26 cellular contexts compared by ENCODE assay signal in the genomic region with DNA sequence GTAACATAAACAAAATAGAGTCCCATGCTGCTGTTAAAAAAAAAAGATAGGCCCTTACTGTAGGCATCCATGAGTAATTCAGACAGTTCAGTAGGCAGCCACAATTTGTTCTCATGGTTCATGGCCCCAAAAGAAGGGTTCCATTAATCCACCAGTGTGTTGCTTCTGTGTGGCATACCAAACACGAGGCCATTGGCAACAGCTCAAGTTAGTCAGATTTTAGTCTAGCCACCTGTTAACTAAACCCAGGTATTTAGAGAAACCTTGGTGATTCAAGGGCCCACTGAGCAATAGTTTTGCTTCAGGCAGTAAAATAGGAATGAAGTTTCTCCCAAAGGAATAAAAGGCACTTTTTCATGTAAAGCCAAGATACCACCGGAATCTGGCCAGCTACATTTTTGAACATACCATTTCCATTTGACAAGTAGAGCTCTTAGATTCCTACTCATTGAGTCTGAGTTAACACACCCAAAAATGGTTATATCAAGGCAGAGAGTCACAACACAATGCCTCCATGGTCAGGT.
"Had no signal": no experiment of that assay in that cellular context is flagged by ENCODE, and none has a peak within 500 bp of the region (broad histone marks: within the 10 kb centered on the region; RNA-seq: fewer than 3 reads in every experiment).

No MANE protein-coding gene starts in this region.

- DNase-seq: activated CD4-positive, alpha-beta T cell treated with anti-CD3 and anti-CD28 coated beads for 36 hours; activated CD4-positive, alpha-beta T cell treated with anti-CD3 and anti-CD28 coated beads, Interleukin-2, amount 10 ng/mL, durations not matched to agents 7 days and 5 days; activated CD4-positive, alpha-beta T cell treated with anti-CD3 and anti-CD28 coated beads, Interleukin-2, amount 50 U/mL, for 48 hours; activated CD8-positive, alpha-beta memory T cell treated with anti-CD3 and anti-CD28 coated beads, Interleukin-2, amount 50 U/mL, for 4 hours; activated CD8-positive, alpha-beta T cell treated with anti-CD3 and anti-CD28 coated beads, Interleukin-2, amount 10 ng/mL, durations not matched to agents 7 days and 5 days; activated gamma-delta T cell treated with Interleukin-2 at 50 U/mL for 16 hours; activated naive CD4-positive, alpha-beta T cell treated with anti-CD3 and anti-CD28 coated beads for 36 hours; activated T-cell treated with anti-CD3 and anti-CD28 coated beads for 4 hours; activated T-cell treated with anti-CD3 and anti-CD28 coated beads, Interleukin-2, amount 50 U/mL, for 4 hours; adrenal gland; central memory CD4-positive, alpha-beta T cell; NCI-H1048; NCI-H1105 treated with DMSO at 0.1 percent for 48 hours; NCI-H1436; NCI-H1694; NCI-H1930; NCI-H2081 treated with DMSO at 0.1 percent for 48 hours; NCI-H510A; NCI-H526; NCI-H748 treated with DMSO at 0.1 percent for 48 hours; NK-92 treated with Interleukin-12 subunit alpha and Interleukin-12 subunit beta, amount 100 ng/mL, for 24 hours; SHP77 treated with DMSO at 0.1 percent for 48 hours; SK-N-SH had no signal

- H3K4me3 ChIP-seq: adrenal gland, SJSA1 had no signal

- H3K9ac ChIP-seq: KMS-11, SK-N-SH had no signal

- H3K9me3 ChIP-seq: SJSA1, SK-N-SH had no signal

- H3K27me3 ChIP-seq: adrenal gland, SJSA1 had no signal

- H3K4me1 ChIP-seq: adrenal gland, SJSA1 had no signal

- FAIRE-seq: TTC549 had no signal

- ATAC-seq: activated CD8-positive, alpha-beta T cell treated with anti-CD3 and anti-CD28 coated beads, Interleukin-2, amount 10 ng/mL, durations not matched to agents 7 days and 5 days; activated T-cell treated with anti-CD3 and anti-CD28 coated beads, Interleukin-2, amount 50 U/mL, for 4 hours had no signal

- H3K36me3 ChIP-seq: adrenal gland, SJSA1 had no signal

- H3K4me2 ChIP-seq: KMS-11, SK-N-SH had no signal

- H3K27ac ChIP-seq: adrenal gland, KMS-11, SJSA1 had no signal

- H3K9me2 ChIP-seq: SK-N-SH had no signal
